2 cellular contexts compared by ENCODE assay signal in genomic region chrX:100642296-100642695, GRCh38.
TF ChIP-seq lines count a peak whose summit lies in the region.

No MANE protein-coding gene starts in this region.

TF ChIP-seq in A549, 52 proteins besides CTCF, POLR2A, EP300 and RAD21:
- TF ChIP-seq EHMT2 (IDR thresholded peaks at IDR 0.05; ENCODE audit: low read depth) (no peak), PBX3 (IDR thresholded peaks at IDR 0.05) (no peak), TFCP2L1 (CRISPR knock-in tag; IDR thresholded peaks at IDR 0.05) (no peak), NR3C1 (IDR thresholded peaks at IDR 0.05) (no peak), CEBPB (IDR thresholded peaks at IDR 0.05) (no peak)
TF ChIP-seq in A549: peak in this region for 0.

TF ChIP-seq in endothelial cell of umbilical vein, 7 proteins besides CTCF, POLR2A, EP300 and RAD21:
- TF ChIP-seq, protein P1, sequence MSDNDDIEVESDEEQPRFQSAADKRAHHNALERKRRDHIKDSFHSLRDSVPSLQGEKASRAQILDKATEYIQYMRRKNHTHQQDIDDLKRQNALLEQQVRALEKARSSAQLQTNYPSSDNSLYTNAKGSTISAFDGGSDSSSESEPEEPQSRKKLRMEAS (IDR thresholded peaks at IDR 0.05; ENCODE audit: insufficient read depth, insufficient read length) = no peak
